10 cellular contexts compared by ENCODE assay signal in the genomic region with DNA sequence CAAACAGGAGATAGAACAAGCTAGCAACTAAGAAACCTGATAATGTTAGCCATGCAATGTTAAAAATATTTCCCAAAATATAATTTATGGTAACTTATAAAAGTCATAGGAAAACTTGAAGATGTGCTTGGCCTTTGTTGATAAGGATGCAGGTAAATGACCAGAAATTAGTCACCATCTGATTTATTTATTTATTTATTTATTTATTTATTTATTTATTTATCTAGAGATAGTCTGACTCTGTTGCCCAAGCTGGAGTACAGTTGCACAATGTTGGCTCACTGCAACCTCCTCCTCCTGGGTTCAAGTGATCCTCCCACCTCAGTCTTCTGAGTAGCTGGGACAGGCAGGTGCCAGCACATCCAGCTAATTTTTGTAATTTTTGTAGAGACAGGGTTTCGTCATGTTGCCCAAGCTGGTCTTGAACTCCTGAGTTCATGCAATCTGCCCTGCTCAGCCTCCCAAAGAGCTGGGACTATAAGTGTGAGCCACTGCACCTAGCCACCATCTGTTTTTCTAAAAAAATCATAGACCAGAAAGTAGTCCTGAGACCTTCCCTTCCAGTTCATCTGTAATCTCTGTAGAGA.
"Had no signal": no experiment of that assay in that cellular context is flagged by ENCODE, and none has a peak within 500 bp of the region (broad histone marks: within the 10 kb centered on the region; RNA-seq: fewer than 3 reads in every experiment).

No MANE protein-coding gene starts in this region.

- H2AFZ ChIP-seq: GM23338 had no signal

- H3K9ac ChIP-seq: KMS-11 had no signal

- H3K4me3 ChIP-seq: GM23338 had no signal

- H3K4me2 ChIP-seq: GM23338, KMS-11 had no signal

- DNase-seq: H9, HCEC 1CT, HFFc6, KBM-7 had no signal

- FAIRE-seq: H1, H54, HepG2 had no signal

- ATAC-seq: GM23338, HepG2 had no signal

- H3K27ac ChIP-seq: HL-60, KMS-11 had no signal
